Comparison of ENCODE assay signal across 8 cellular contexts in the genomic region with DNA sequence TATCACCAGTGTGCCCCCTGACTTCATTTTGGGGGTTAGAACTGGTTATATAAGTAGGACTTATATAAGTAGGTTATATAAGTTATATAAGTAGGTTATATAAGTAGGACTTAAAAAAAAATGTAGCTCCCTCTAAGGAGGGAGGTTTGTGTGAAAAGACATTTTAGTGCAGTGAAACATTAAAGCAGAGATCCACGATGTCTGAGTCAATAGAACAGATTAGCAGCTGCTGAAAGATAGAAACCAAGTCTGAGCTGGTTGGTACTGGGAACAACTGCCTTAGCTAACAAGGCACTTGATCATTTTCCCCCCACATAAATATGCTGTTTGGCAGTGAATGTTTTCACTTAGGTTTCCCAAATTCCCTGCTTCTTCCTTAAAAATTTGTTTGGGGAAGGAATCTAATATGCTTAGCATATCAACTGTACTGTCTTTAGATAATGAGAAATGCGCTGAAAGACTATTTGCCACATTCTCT. TPM values are rescaled to one million over a fixed set of nuclear protein-coding genes. Genes with fewer than 3 reads are reported as not detected.
A peak's percentile ranks its signal among the peaks of the same experiment; 100 is the strongest.
DNase-seq lines count a peak whose midpoint lies in the region; ATAC-seq and TF ChIP-seq lines count a peak whose summit lies in the region.

No MANE protein-coding gene starts in this region.

- H3K9me3 Mint-ChIP-seq in activated T-cell treated with anti-CD3 and anti-CD28 coated beads, Interleukin-2, amount 50 U/mL, for 24 hours: no peaks in the 10 kb centered on the region
- no peaks in the 10 kb centered on the region for H3K9me3 Mint-ChIP-seq in T-cell

- DNase-seq in activated T-cell treated with anti-CD3 and anti-CD28 coated beads, Interleukin-2, amount 50 U/mL, for 24 hours: no peak
- DNase-seq in activated T-cell treated with anti-CD3 and anti-CD28 coated beads, Interleukin-2, amount 50 U/mL, for 48 hours: no peak
- no peak for DNase-seq in T-cell
- peak; percentile 10 for DNase-seq in fibroblast of gingiva (ENCODE audit: low read depth)
- no peak for DNase-seq in sigmoid colon
- DNase-seq in NOMO-1 treated with dmso at 0.1 percent for 144 hours (lab: John Stamatoyannopoulos, UW; ENCODE audit: unreplicated experiment): no peak
- DNase-seq in stimulated activated CD4-positive, alpha-beta T cell treated with anti-CD3 and anti-CD28 coated beads, Interleukin-2, amount 100 ng/mL, for 24 hours: no peak

- H3K27me3 Mint-ChIP-seq in activated T-cell treated with anti-CD3 and anti-CD28 coated beads, Interleukin-2, amount 50 U/mL, for 24 hours: no peaks in the 10 kb centered on the region
- no peaks in the 10 kb centered on the region for H3K27me3 Mint-ChIP-seq in T-cell

- intact Hi-C loops in sigmoid colon (cut with DNase I): loop anchor here (2.0 to 5.0 kb wide), 3 partner anchors 13 to 1185 kb away; a partner anchor contains a TSS

- TF ChIP-seq EP300 in sigmoid colon (IDR thresholded peaks at IDR 0.05): no peak

- peak overlapping the region; percentile 99 for H3K4me3 Mint-ChIP-seq in activated T-cell treated with anti-CD3 and anti-CD28 coated beads, Interleukin-2, amount 50 U/mL, for 24 hours
- peak overlapping the region; percentile 98 to 100 (median 98) for H3K4me3 Mint-ChIP-seq in T-cell

- TF ChIP-seq CTCF in sigmoid colon (IDR thresholded peaks at IDR 0.05): no peak

- no peaks in the 10 kb centered on the region for H3K9me3 ChIP-seq in sigmoid colon

- peak overlapping the region; percentile 99 for H3K27ac Mint-ChIP-seq in activated T-cell treated with anti-CD3 and anti-CD28 coated beads, Interleukin-2, amount 50 U/mL, for 24 hours
- peak overlapping the region; percentile 99 to 100 for H3K27ac Mint-ChIP-seq in T-cell

- POLR2A ChIA-PET in T-cell (lab: Charles Lee): interaction anchor here (0.6 to 2.1 kb wide), 7 partner anchors 9 to 68 kb away, joined by 3 to 16 read pairs (median 6); a partner anchor contains a TSS

- CTCF ChIA-PET in T-cell (lab: Charles Lee): interaction anchor here in 1 of 2 donors (0.6 to 4.3 kb wide), 8 partner anchors 9 to 1285 kb away, joined by 3 to 53 read pairs (median 4); a partner anchor contains a TSS

- no peaks in the 10 kb centered on the region for H3K27me3 ChIP-seq in sigmoid colon

- H3K4me3 ChIP-seq in sigmoid colon: peak overlapping the region; percentile 72 to 97 (median 79)

- peaks cover 44% of the 10 kb centered on the region for H3K36me3 Mint-ChIP-seq in activated T-cell treated with anti-CD3 and anti-CD28 coated beads, Interleukin-2, amount 50 U/mL, for 24 hours (ENCODE audit: low read depth)
- H3K36me3 Mint-ChIP-seq in T-cell: peaks cover 21% of the 10 kb centered on the region

- no peak for TF ChIP-seq POLR2A in sigmoid colon (IDR thresholded peaks at IDR 0.05)

- peak overlapping the region; percentile 84 to 86 (median 86) for H3K27ac ChIP-seq in sigmoid colon

- peaks cover 25% of the 10 kb centered on the region for H3K4me1 Mint-ChIP-seq in activated T-cell treated with anti-CD3 and anti-CD28 coated beads, Interleukin-2, amount 50 U/mL, for 24 hours (ENCODE audit: low read depth)
- H3K4me1 Mint-ChIP-seq in T-cell: peaks cover 34 to 47% (median 37%) of the 10 kb centered on the region in 3 donors

- WGBS in sigmoid colon, 2 donors: 16 to 31% methylated on average over 2 of the region's 2 CpGs

- no peak for ATAC-seq in T-cell (replicated peaks in 1 of 4)
- no peak for ATAC-seq in GM18498 (IDR thresholded peaks at IDR 0.05; ENCODE audit: unreplicated experiment)

- H3K36me3 ChIP-seq in sigmoid colon: peaks cover 0 to 16% (median 9%) of the 10 kb centered on the region in 4 donors

- H3K4me1 ChIP-seq in sigmoid colon: peaks cover 0 to 30% (median 25%) of the 10 kb centered on the region in 4 donors

RNA-seq across cellular contexts. Expression of a gene that starts 2.1 kb away (rescaled TPM):
- total RNA-seq in T-cell (1,000 to 10,000 TPM; 2,053 to 2,496 (median 2,353) TPM), sigmoid colon (1,000 to 10,000 TPM; 1,300 to 3,522 (median 2,686) TPM)
- polyA plus RNA-seq in sigmoid colon: 1,000 to 10,000 TPM; 3,038 to 5,166 (median 3,700) TPM

RNA-seq across cellular contexts. Expression of a gene that starts 13.9 kb away (rescaled TPM):
- total RNA-seq in T-cell (10 to 100 TPM in 3 of 5 donors, 1 to 10 TPM in 2; 5.5 to 15.8 (median 13.0) TPM), sigmoid colon (1 to 10 TPM; 5.6 to 9.1 (median 7.9) TPM)
- polyA plus RNA-seq in sigmoid colon: 1 to 10 TPM; 3.0 to 8.7 (median 4.4) TPM

RNA-seq across cellular contexts. Expression of a gene that starts 54.6 kb away (rescaled TPM):
- total RNA-seq in T-cell (10 to 100 TPM; 18.4 to 28.1 (median 19.9) TPM), sigmoid colon (1 to 10 TPM in 3 of 4 donors, under 1 TPM in 1; 0.81 to 5.4 (median 3.1) TPM)
- polyA plus RNA-seq in sigmoid colon: 1 to 10 TPM; 3.6 to 5.5 (median 3.9) TPM
